Comparison of ENCODE assay signal across 8 cellular contexts in genomic region chr10:117441812-117442443, GRCh38.
DNase-seq lines count a peak whose midpoint lies in the region; ATAC-seq and TF ChIP-seq lines count a peak whose summit lies in the region.

No MANE protein-coding gene starts in this region.

- H4K91ac ChIP-seq in trophoblast cell (ENCODE audit: low read depth, low read length): no peak overlapping the region

- peak; percentile 61 for ATAC-seq in HG02678 (IDR thresholded peaks at IDR 0.05; ENCODE audit: unreplicated experiment)
- ATAC-seq in PC-3: peak; percentile 74

- peaks cover 13% of the 10 kb centered on the region for H3K9me3 Mint-ChIP-seq in activated CD4-positive, alpha-beta memory T cell treated with anti-CD3 and anti-CD28 coated beads, Interleukin-2, amount 10 ng/mL, durations not matched to agents 7 days and 5 days

- H3K18ac ChIP-seq in trophoblast cell (ENCODE audit: low read length): no peak overlapping the region

- H3K27ac Mint-ChIP-seq in activated CD4-positive, alpha-beta memory T cell treated with anti-CD3 and anti-CD28 coated beads, Interleukin-2, amount 10 ng/mL, durations not matched to agents 7 days and 5 days: no peak overlapping the region

- H3K14ac ChIP-seq in trophoblast cell (ENCODE audit: low read length): no peak overlapping the region

- H2AFZ ChIP-seq in PC-3 (ENCODE audit: low read length) (no peak overlapping the region), hepatocyte (no peak overlapping the region), trophoblast cell (ENCODE audit: insufficient read depth, low read length, poor library complexity) (no peak overlapping the region)

- no peaks in the 10 kb centered on the region for H3K27me3 ChIP-seq in PC-3 (ENCODE audit: low read length)
- no peaks in the 10 kb centered on the region for H3K27me3 ChIP-seq in hepatocyte
- no peaks in the 10 kb centered on the region for H3K27me3 ChIP-seq in trophoblast cell (ENCODE audit: insufficient read depth, low read length)

- H3K4me3 ChIP-seq in PC-3 (ENCODE audit: low read length) (no peak overlapping the region), hepatocyte (no peak overlapping the region), trophoblast cell (ENCODE audit: low read depth, low read length) (no peak overlapping the region)

- H3F3A ChIP-seq in PC-3 (ENCODE audit: low read length, unreplicated experiment): no peaks in the 10 kb centered on the region

- intact Hi-C loops in PC-3 (cut with micrococcal nuclease): no loop called here

- H3K36me3 Mint-ChIP-seq in activated CD4-positive, alpha-beta memory T cell treated with anti-CD3 and anti-CD28 coated beads, Interleukin-2, amount 10 ng/mL, durations not matched to agents 7 days and 5 days (ENCODE audit: low read depth): no peaks in the 10 kb centered on the region

- 0 out of 2 replicates have a peak, but pooled peaks cover 5% of the 10 kb centered on the region for H3K9me3 ChIP-seq in PC-3 (ENCODE audit: low read length)
- H3K9me3 ChIP-seq in hepatocyte (ENCODE audit: low read depth): no peaks in the 10 kb centered on the region
- peaks cover 2% of the 10 kb centered on the region for H3K9me3 ChIP-seq in trophoblast cell (ENCODE audit: insufficient read depth, low read depth, low read length)

- H3K36me3 ChIP-seq in PC-3 (ENCODE audit: low read depth, low read length): no peaks in the 10 kb centered on the region; the same call in 1 of the 2 replicates
- no peaks in the 10 kb centered on the region for H3K36me3 ChIP-seq in hepatocyte (replicated peaks; ENCODE audit: insufficient read depth, low read depth)
- no peaks in the 10 kb centered on the region for H3K36me3 ChIP-seq in trophoblast cell (ENCODE audit: control insufficient read depth in 1 of 2, insufficient read depth in 2 of 2, low read length in 2 of 2)

- BruUV-seq in PC-3 (replicated peaks; lab: Mats Ljungman, UMichigan): no TSS peak

- H2BK12ac ChIP-seq in trophoblast cell (ENCODE audit: low read length): no peak overlapping the region

- H4K12ac ChIP-seq in trophoblast cell (ENCODE audit: low read depth, low read length): no peak overlapping the region

- no peak overlapping the region for H4K8ac ChIP-seq in trophoblast cell (ENCODE audit: low read depth, low read length)

- no peak overlapping the region for H3K4me3 Mint-ChIP-seq in activated CD4-positive, alpha-beta memory T cell treated with anti-CD3 and anti-CD28 coated beads, Interleukin-2, amount 10 ng/mL, durations not matched to agents 7 days and 5 days

- H3K79me2 ChIP-seq in PC-3 (ENCODE audit: low read length): no peaks in the 10 kb centered on the region
- no peaks in the 10 kb centered on the region for H3K79me2 ChIP-seq in hepatocyte
- no peaks in the 10 kb centered on the region for H3K79me2 ChIP-seq in trophoblast cell (ENCODE audit: control insufficient read depth, insufficient read depth, low read length, poor library complexity)

- TF ChIP-seq CTCF in PC-3 (conservative IDR thresholded peaks at IDR 0.05; ENCODE audit: low read depth, low read length) (no peak), hepatocyte (IDR thresholded peaks at IDR 0.05; ENCODE audit: poor library complexity) (no peak)

- no peak overlapping the region for H3K23ac ChIP-seq in trophoblast cell (ENCODE audit: low read length)

- no peak overlapping the region for H2BK5ac ChIP-seq in trophoblast cell (ENCODE audit: low read depth, low read length, poor library complexity)

- H4K20me1 ChIP-seq in PC-3 (ENCODE audit: low read length): no peaks in the 10 kb centered on the region
- H4K20me1 ChIP-seq in hepatocyte (ENCODE audit: insufficient read depth, poor library complexity, severe bottlenecking): no peaks in the 10 kb centered on the region

- H3K4me1 Mint-ChIP-seq in activated CD4-positive, alpha-beta memory T cell treated with anti-CD3 and anti-CD28 coated beads, Interleukin-2, amount 10 ng/mL, durations not matched to agents 7 days and 5 days: peaks cover 3% of the 10 kb centered on the region

- no peaks in the 10 kb centered on the region for H3K79me1 ChIP-seq in trophoblast cell (ENCODE audit: low read length)

- H3K4me1 ChIP-seq in PC-3 (ENCODE audit: insufficient read depth, low read length): peaks cover 13% of the 10 kb centered on the region
- no peaks in the 10 kb centered on the region for H3K4me1 ChIP-seq in hepatocyte (ENCODE audit: insufficient read depth)
- no peaks in the 10 kb centered on the region for H3K4me1 ChIP-seq in trophoblast cell (ENCODE audit: control insufficient read depth in 1 of 2, insufficient read depth in 2 of 2, low read length in 2 of 2)

- peak overlapping the region; percentile 34 for H3K4me2 ChIP-seq in PC-3 (ENCODE audit: low read length)
- no peak overlapping the region for H3K4me2 ChIP-seq in hepatocyte
- no peak overlapping the region for H3K4me2 ChIP-seq in trophoblast cell (ENCODE audit: low read length)

- WGBS in hepatocyte (ENCODE audit: low lambda C conversion rate, missing lambda C conversion rate): 78% methylated on average over 6 of the region's 6 CpGs
- WGBS in trophoblast cell (ENCODE audit: extremely low coverage, insufficient coverage, insufficient read length): no CpG with 5 or more reads among the region's 6 CpGs

- CTCF ChIA-PET in PC-3 (lab: Charles Lee) (interaction anchor here (0.7 to 2.5 kb wide), 3 partner anchors 20 to 38 kb away, joined by 4 to 17 read pairs (median 16); no protein-coding TSS in a partner anchor), HEK293T (lab: Yijun Ruan, JAX) (interaction anchor here (0.9 to 2.9 kb wide), 9 partner anchors 10 to 225 kb away, joined by 4 to 40 read pairs (median 12); no protein-coding TSS in a partner anchor)
- CTCF ChIA-PET in activated CD4-positive, alpha-beta memory T cell treated with anti-CD3 and anti-CD28 coated beads, Interleukin-2, amount 10 ng/mL, durations not matched to agents 7 days and 5 days (lab: Charles Lee): interaction anchor here (0.8 to 1.8 kb wide), 7 partner anchors 10 to 225 kb away, joined by 3 to 12 read pairs (median 4); no protein-coding TSS in a partner anchor

- H3K4ac ChIP-seq in trophoblast cell (ENCODE audit: low read depth, low read length): no peak overlapping the region

- no peak overlapping the region for H2AK5ac ChIP-seq in trophoblast cell (ENCODE audit: low read length)

- POLR2A ChIA-PET in PC-3 (lab: Charles Lee; ENCODE audit: unreplicated experiment): interaction anchor here (0.6 kb wide), 1 partner anchor 32 kb away, joined by 3 read pairs; no protein-coding TSS in a partner anchor
- POLR2A ChIA-PET in activated CD4-positive, alpha-beta memory T cell treated with anti-CD3 and anti-CD28 coated beads, Interleukin-2, amount 10 ng/mL, durations not matched to agents 7 days and 5 days (lab: Charles Lee): no interaction called here
- POLR2A ChIA-PET in HEK293T (lab: Yijun Ruan, JAX): interaction anchor here (1.1 to 1.8 kb wide), 2 partner anchors 19 to 68 kb away, joined by 3 to 5 read pairs; no protein-coding TSS in a partner anchor

- DNase-seq in CD1c-positive myeloid dendritic cell (ENCODE audit: extremely low spot score) (peak; percentile 48), PC-3 (peak; percentile 50), hepatocyte (ENCODE audit: low spot score) (peak; percentile 14), NCI-H2107 treated with DMSO at 0.1 percent for 48 hours (lab: John Stamatoyannopoulos, UW; ENCODE audit: unreplicated experiment) (no peak), trophoblast cell (no peak), HEK293T (ENCODE audit: extremely low spot score) (no peak)
- no peak for DNase-seq in activated CD4-positive, alpha-beta memory T cell treated with anti-CD3 and anti-CD28 coated beads, Interleukin-2, amount 10 ng/mL, durations not matched to agents 7 days and 5 days

- H3K9ac ChIP-seq in PC-3 (ENCODE audit: low read length): no peak overlapping the region
- no peak overlapping the region for H3K9ac ChIP-seq in trophoblast cell (ENCODE audit: low read length)

- H3K27me3 Mint-ChIP-seq in activated CD4-positive, alpha-beta memory T cell treated with anti-CD3 and anti-CD28 coated beads, Interleukin-2, amount 10 ng/mL, durations not matched to agents 7 days and 5 days: no peaks in the 10 kb centered on the region

- no peaks in the 10 kb centered on the region for H3K9me2 ChIP-seq in PC-3 (replicated peaks; ENCODE audit: low read length)
- no peaks in the 10 kb centered on the region for H3K9me2 ChIP-seq in hepatocyte (replicated peaks; ENCODE audit: insufficient read depth)

- no peak overlapping the region for H2BK120ac ChIP-seq in trophoblast cell (ENCODE audit: insufficient read depth, low read length, poor library complexity)

- H3K27ac ChIP-seq in PC-3 (ENCODE audit: low read length) (no peak overlapping the region), hepatocyte (no peak overlapping the region), trophoblast cell (ENCODE audit: low read depth, low read length) (no peak overlapping the region)

TF ChIP-seq in HEK293T, 16 proteins besides CTCF, POLR2A, EP300 and RAD21:
- TF ChIP-seq, protein P1, sequence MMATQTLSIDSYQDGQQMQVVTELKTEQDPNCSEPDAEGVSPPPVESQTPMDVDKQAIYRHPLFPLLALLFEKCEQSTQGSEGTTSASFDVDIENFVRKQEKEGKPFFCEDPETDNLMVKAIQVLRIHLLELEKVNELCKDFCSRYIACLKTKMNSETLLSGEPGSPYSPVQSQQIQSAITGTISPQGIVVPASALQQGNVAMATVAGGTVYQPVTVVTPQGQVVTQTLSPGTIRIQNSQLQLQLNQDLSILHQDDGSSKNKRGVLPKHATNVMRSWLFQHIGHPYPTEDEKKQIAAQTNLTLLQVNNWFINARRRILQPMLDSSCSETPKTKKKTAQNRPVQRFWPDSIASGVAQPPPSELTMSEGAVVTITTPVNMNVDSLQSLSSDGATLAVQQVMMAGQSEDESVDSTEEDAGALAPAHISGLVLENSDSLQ (IDR thresholded peaks at IDR 0.05): no peak
- TF ChIP-seq BHLHE40 (IDR thresholded peaks at IDR 0.05; ENCODE audit: borderline replicate concordance): no peak

Comparison
In these comparisons a context has a peak if more than half of its experiments do, and no peak if none do; other contexts are left out.
1. DNase-seq: peak in CD1c-positive myeloid dendritic cell (single experiment), PC-3 (single experiment) and hepatocyte (single experiment); none in NCI-H2107 treated with DMSO at 0.1 percent for 48 hours (single experiment), trophoblast cell (0 of 2), activated CD4-positive, alpha-beta memory T cell treated with anti-CD3 and anti-CD28 coated beads, Interleukin-2, amount 10 ng/mL, durations not matched to agents 7 days and 5 days (single experiment) and HEK293T (single experiment).